In genomic region chr3:169241928-169242751, GRCh38 we compare ENCODE assay signal across 8 cellular contexts.
DNase-seq lines count a peak whose midpoint lies in the region; ATAC-seq and TF ChIP-seq lines count a peak whose summit lies in the region.

No MANE protein-coding gene starts in this region.

- H3K9me3 ChIP-seq in skeletal muscle satellite cell (replicated peaks; ENCODE audit: low read length), result no peaks in the 10 kb centered on the region

- DNase-seq in HCEC 1CT, result peak; percentile 44
- peak; percentile 86 for DNase-seq in brain microvascular endothelial cell
- peak; percentile 22 for DNase-seq in inferior parietal cortex (ENCODE audit: extremely low spot score)
- no peak for DNase-seq in stimulated activated CD4-positive, alpha-beta T cell treated with anti-CD3 and anti-CD28 coated beads, Interleukin-15, amount 100 ng/mL, for 24 hours
- DNase-seq in DMS114 treated with DMSO at 0.1 percent for 48 hours (lab: John Stamatoyannopoulos, UW; ENCODE audit: unreplicated experiment), result no peak
- DNase-seq in NCI-H446 (lab: John Stamatoyannopoulos, UW), result no peak

- no peak for ATAC-seq in GM19452 (IDR thresholded peaks at IDR 0.05; ENCODE audit: unreplicated experiment)

- H3K36me3 ChIP-seq in brain microvascular endothelial cell (replicated peaks), result no peaks in the 10 kb centered on the region
- no peaks in the 10 kb centered on the region for H3K36me3 ChIP-seq in skeletal muscle satellite cell (ENCODE audit: insufficient read depth, low read length)

- no peak for TF ChIP-seq CTCF in brain microvascular endothelial cell (IDR thresholded peaks at IDR 0.05; ENCODE audit: low read depth, low read length, missing control alignments)

- H3K4me2 ChIP-seq in skeletal muscle satellite cell (ENCODE audit: low read length), result peak overlapping the region; percentile 85

- H3K4me3 ChIP-seq in brain microvascular endothelial cell (ENCODE audit: low read depth, low read length) (peak overlapping the region; percentile 59), skeletal muscle satellite cell (ENCODE audit: low read length) (peak overlapping the region; percentile 69)

- peaks cover 27% of the 10 kb centered on the region for H3K4me1 ChIP-seq in skeletal muscle satellite cell (ENCODE audit: control insufficient read depth, insufficient read depth, low read length)

- H3K27ac ChIP-seq in brain microvascular endothelial cell, result peak overlapping the region; percentile 91

- H3K27me3 ChIP-seq in brain microvascular endothelial cell (replicated peaks) (no peaks in the 10 kb centered on the region), skeletal muscle satellite cell (ENCODE audit: control insufficient read depth, insufficient read depth, low read length) (no peaks in the 10 kb centered on the region)

- in situ Hi-C loops in brain microvascular endothelial cell (cut with HindIII; ENCODE audit: low pct_ligation_motif_present, low sequenced_read_pairs), result no loop called here

- peak overlapping the region; percentile 77 for H3K9ac ChIP-seq in skeletal muscle satellite cell (ENCODE audit: low read depth, low read length)

Comparison
In these comparisons a context has a peak if more than half of its experiments do, and no peak if none do; other contexts are left out.
1. DNase-seq: peak in HCEC 1CT (single experiment), brain microvascular endothelial cell (single experiment) and inferior parietal cortex (single experiment); none in stimulated activated CD4-positive, alpha-beta T cell treated with anti-CD3 and anti-CD28 coated beads, Interleukin-15, amount 100 ng/mL, for 24 hours (single experiment), DMS114 treated with DMSO at 0.1 percent for 48 hours (single experiment) and NCI-H446 (0 of 2).